ENCODE assay signal across 20 cellular contexts in the genomic region with DNA sequence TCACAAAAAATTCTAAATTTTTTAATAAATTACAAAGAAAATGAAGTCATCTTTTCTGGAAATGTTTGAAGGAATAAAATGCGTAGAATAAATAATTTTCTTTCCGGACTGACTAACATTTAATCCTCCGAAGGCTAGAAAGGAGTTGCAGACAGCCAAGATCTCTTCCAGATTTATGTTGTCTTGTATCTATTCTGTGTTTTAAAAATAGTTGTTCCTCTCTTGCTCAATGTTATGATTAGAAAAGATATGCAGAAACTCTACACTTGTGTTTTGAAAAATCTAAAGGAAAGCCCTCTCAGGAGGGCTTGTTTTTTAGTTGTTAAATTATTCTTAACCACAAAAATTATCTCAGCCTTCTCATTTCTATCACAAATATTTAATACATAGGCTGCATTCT.
DNase-seq lines count a peak whose midpoint lies in the region; ATAC-seq and TF ChIP-seq lines count a peak whose summit lies in the region.
"Had no signal": no experiment of that assay in that cellular context is flagged by ENCODE, and none has a peak within 500 bp of the region (broad histone marks: within the 10 kb centered on the region; RNA-seq: fewer than 3 reads in every experiment).

No MANE protein-coding gene starts in this region.

- peaks cover 4% of the 10 kb centered on the region for H3K9me3 Mint-ChIP-seq in osteocyte (ENCODE audit: unreplicated experiment)
- H3K9me3 Mint-ChIP-seq: dendritic cell treated with granulocyte-macrophage colony-stimulating factor and Interleukin-4, amounts not matched to agents 40 ng/mL and 50 ng/mL, for 4 days had no signal

- H3K9ac ChIP-seq in SK-N-MC (ENCODE audit: insufficient read length), result peak overlapping the region; percentile 68

- peak overlapping the region; percentile 35 for H3K27ac Mint-ChIP-seq in osteocyte (ENCODE audit: unreplicated experiment)
- H3K27ac Mint-ChIP-seq: dendritic cell treated with granulocyte-macrophage colony-stimulating factor and Interleukin-4, amounts not matched to agents 40 ng/mL and 50 ng/mL, for 4 days had no signal

- peaks cover 24% of the 10 kb centered on the region for H3K27me3 Mint-ChIP-seq in osteocyte (ENCODE audit: unreplicated experiment)
- H3K27me3 Mint-ChIP-seq: dendritic cell treated with granulocyte-macrophage colony-stimulating factor and Interleukin-4, amounts not matched to agents 40 ng/mL and 50 ng/mL, for 4 days had no signal

- no peak for TF ChIP-seq CTCF in osteocyte (IDR thresholded peaks at IDR 0.05)

- no peak overlapping the region for H3K4me3 Mint-ChIP-seq in osteocyte (ENCODE audit: unreplicated experiment)
- H3K4me3 Mint-ChIP-seq: dendritic cell treated with granulocyte-macrophage colony-stimulating factor and Interleukin-4, amounts not matched to agents 40 ng/mL and 50 ng/mL, for 4 days had no signal

- no peaks in the 10 kb centered on the region for H3K36me3 ChIP-seq in ACC112 (ENCODE audit: insufficient read depth, low read length)
- H3K36me3 ChIP-seq in SK-N-MC (ENCODE audit: insufficient read depth, low read length), result no peaks in the 10 kb centered on the region
- H3K36me3 ChIP-seq: ascending aorta, lower lobe of right lung had no signal

- H2AFZ ChIP-seq in ACC112 (ENCODE audit: low read length, unreplicated experiment), result peak overlapping the region; percentile 19

- no peak overlapping the region for H3K27ac ChIP-seq in ACC112 (ENCODE audit: low read depth, low read length)
- H3K27ac ChIP-seq in SK-N-MC, result peak overlapping the region; percentile 87
- H3K27ac ChIP-seq: ascending aorta, C4-2B, lower lobe of right lung, skin epidermis had no signal

- H3K27me3 ChIP-seq in ACC112 (ENCODE audit: insufficient read depth, low read length), result no peaks in the 10 kb centered on the region
- H3K27me3 ChIP-seq: ascending aorta had no signal

- no peaks in the 10 kb centered on the region for H3K4me1 ChIP-seq in ACC112 (ENCODE audit: control insufficient read depth, insufficient read depth, low read length, unreplicated experiment)
- H3K4me1 ChIP-seq: ascending aorta had no signal

- H3K9me3 ChIP-seq in SK-N-MC (ENCODE audit: low read depth, low read length), result no peaks in the 10 kb centered on the region
- H3K9me3 ChIP-seq: ascending aorta, lower lobe of right lung had no signal

- no peaks in the 10 kb centered on the region for H3K36me3 Mint-ChIP-seq in osteocyte (ENCODE audit: unreplicated experiment)

- no peaks in the 10 kb centered on the region for H3K79me2 ChIP-seq in ACC112 (ENCODE audit: control insufficient read depth, insufficient read depth, low read length, unreplicated experiment)

- DNase-seq in SK-N-MC (ENCODE audit: low read depth, low spot score) (no peak), fibroblast of peridontal ligament (ENCODE audit: extremely low read depth) (peak; percentile 50), osteocyte (ENCODE audit: extremely low spot score, unreplicated experiment) (no peak), activated gamma-delta T cell (lab: John Stamatoyannopoulos, UW) (no peak), NCI-H345 (lab: John Stamatoyannopoulos, UW) (no peak)
- DNase-seq: activated CD4-positive, alpha-beta T cell treated with anti-CD3 and anti-CD28 coated beads for 4 hours; activated CD8-positive, alpha-beta memory T cell treated with anti-CD3 and anti-CD28 coated beads, Interleukin-2, amount 50 U/mL, for 48 hours; DMS153; head of caudate nucleus; lower lobe of right lung; NCI-H1436 treated with DMSO at 0.1 percent for 48 hours; posterior cingulate gyrus; stimulated activated CD4-positive, alpha-beta T cell treated with anti-CD3 and anti-CD28 coated beads, Interleukin-4, amount 100 ng/mL, for 1 hour had no signal

- no peak for ATAC-seq in GM21619 (IDR thresholded peaks at IDR 0.05; ENCODE audit: unreplicated experiment)
- no peak for ATAC-seq in GM19324 (IDR thresholded peaks at IDR 0.05; ENCODE audit: low FRiP score, unreplicated experiment)
- ATAC-seq: lower lobe of right lung had no signal

- peaks cover 10% of the 10 kb centered on the region for H3K4me1 Mint-ChIP-seq in osteocyte (ENCODE audit: unreplicated experiment)

- H3K4me3 ChIP-seq in ACC112 (ENCODE audit: low read depth, low read length), result peak overlapping the region; percentile 2; the same call in 1 of the 2 replicates
- peak overlapping the region; percentile 60 for H3K4me3 ChIP-seq in SK-N-MC
- H3K4me3 ChIP-seq: ascending aorta, lower lobe of right lung, skin epidermis had no signal
